ENCODE assay signal across 8 cellular contexts in genomic region chr17:43832168-43832975, GRCh38. TPM values are rescaled to one million over a fixed set of nuclear protein-coding genes. Genes with fewer than 3 reads are reported as not detected.
DNase-seq lines count a peak whose midpoint lies in the region; ATAC-seq and TF ChIP-seq lines count a peak whose summit lies in the region.

No MANE protein-coding gene starts in this region.

- H3K36me3 ChIP-seq in CD4-positive, CD25-positive, alpha-beta regulatory T cell (ENCODE audit: control insufficient read depth, insufficient read depth, low read length) = no peaks in the 10 kb centered on the region
- H3K36me3 ChIP-seq in HUES6 (ENCODE audit: control insufficient read depth, insufficient read depth, low read length) (peaks cover 7% of the 10 kb centered on the region; the same call in 1 of the 2 replicates), fibroblast of lung (ENCODE audit: control insufficient read depth, insufficient read depth, low read length) (peaks cover 18% of the 10 kb centered on the region), aorta (ENCODE audit: control insufficient read depth in 1 of 2, insufficient read depth in 2 of 2, low read length in 1 of 2) (peaks cover 0 to 6% of the 10 kb centered on the region in 2 donors), OCI-LY7 (ENCODE audit: insufficient read depth, low read length) (no peaks in the 10 kb centered on the region)

- H3K9ac ChIP-seq in HUES6 (ENCODE audit: low read length) (peak overlapping the region; percentile 43), fibroblast of lung (ENCODE audit: insufficient read depth, low read length) (peak overlapping the region; percentile 73)

- H3K27ac Mint-ChIP-seq in CD4-positive, CD25-positive, alpha-beta regulatory T cell = peak overlapping the region in 1 of 3 donors; percentile 14
- no peak overlapping the region for H3K27ac Mint-ChIP-seq in natural killer cell

- H3K4me2 ChIP-seq in fibroblast of lung (ENCODE audit: extremely low read depth, insufficient read depth, low read length) = peak overlapping the region; percentile 88
- no peak overlapping the region for H3K4me2 ChIP-seq in OCI-LY7 (ENCODE audit: low read length)

- H3K27me3 Mint-ChIP-seq in CD4-positive, CD25-positive, alpha-beta regulatory T cell = peaks cover 66% of the 10 kb centered on the region
- peaks cover 24 to 32% of the 10 kb centered on the region in 2 donors for H3K27me3 Mint-ChIP-seq in natural killer cell (ENCODE audit: low read depth in 2 of 2)

- peak overlapping the region; percentile 54 for H2AFZ ChIP-seq in fibroblast of lung (ENCODE audit: low read length)
- H2AFZ ChIP-seq in OCI-LY7 (ENCODE audit: low read length) = no peak overlapping the region

- no peaks in the 10 kb centered on the region for H4K20me1 ChIP-seq in fibroblast of lung (ENCODE audit: control insufficient read depth, extremely low read depth, insufficient read depth, low read length)
- H4K20me1 ChIP-seq in OCI-LY7 (ENCODE audit: insufficient read depth, low read length) = no peaks in the 10 kb centered on the region

- H3K27ac ChIP-seq in CD4-positive, CD25-positive, alpha-beta regulatory T cell (ENCODE audit: insufficient read depth, low read length, poor library complexity, severe bottlenecking) = no peak overlapping the region
- no peak overlapping the region for H3K27ac ChIP-seq in HUES6 (ENCODE audit: low read depth, low read length)
- peak overlapping the region; percentile 4 for H3K27ac ChIP-seq in fibroblast of lung (ENCODE audit: insufficient read depth, low read length)
- H3K27ac ChIP-seq in aorta (ENCODE audit: low read depth in 1 of 2, low read length in 2 of 2) = no peak overlapping the region
- H3K27ac ChIP-seq in OCI-LY7 (ENCODE audit: low read depth, low read length, poor library complexity, severe bottlenecking) = no peak overlapping the region

- no TSS peak for BruUV-seq in OCI-LY7 (replicated peaks; lab: Mats Ljungman, UMichigan)

- no peaks in the 10 kb centered on the region for H3K36me3 Mint-ChIP-seq in CD4-positive, CD25-positive, alpha-beta regulatory T cell
- H3K36me3 Mint-ChIP-seq in natural killer cell = no peaks in the 10 kb centered on the region

- H3K9me2 ChIP-seq in OCI-LY7 (ENCODE audit: insufficient read depth, low read length) = no peaks in the 10 kb centered on the region

- no peaks in the 10 kb centered on the region for H3K9me3 ChIP-seq in CD4-positive, CD25-positive, alpha-beta regulatory T cell (ENCODE audit: control insufficient read depth in 2 of 2, low read length in 2 of 2)
- peaks cover 5% of the 10 kb centered on the region; the same call in 1 of the 2 replicates for H3K9me3 ChIP-seq in HUES6 (ENCODE audit: control insufficient read depth, insufficient read depth, low read depth, low read length)
- H3K9me3 ChIP-seq in fibroblast of lung (ENCODE audit: control insufficient read depth, insufficient read depth, low read depth, low read length) = no peaks in the 10 kb centered on the region
- H3K9me3 ChIP-seq in aorta (ENCODE audit: control insufficient read depth, low read length) = no peaks in the 10 kb centered on the region
- H3K9me3 ChIP-seq in OCI-LY7 (ENCODE audit: low read length) = no peaks in the 10 kb centered on the region

- peaks cover 9% of the 10 kb centered on the region for H3K4me1 ChIP-seq in CD4-positive, CD25-positive, alpha-beta regulatory T cell (ENCODE audit: control insufficient read depth, insufficient read depth, low read length, poor library complexity, severe bottlenecking)
- H3K4me1 ChIP-seq in HUES6 (ENCODE audit: control insufficient read depth, insufficient read depth, low read length) (peaks cover 19% of the 10 kb centered on the region), fibroblast of lung (ENCODE audit: control insufficient read depth, extremely low read depth, insufficient read depth, low read length) (peaks cover 8% of the 10 kb centered on the region), aorta (ENCODE audit: control insufficient read depth in 1 of 2, insufficient read depth in 2 of 2, low read length in 2 of 2) (no peaks in the 10 kb centered on the region), OCI-LY7 (ENCODE audit: insufficient read depth, low read length, poor library complexity, severe bottlenecking) (no peaks in the 10 kb centered on the region)

- POLR2A ChIA-PET in OCI-LY7 (lab: Charles Lee) = no interaction called here

- intact Hi-C loops in natural killer cell (cut with micrococcal nuclease) = no loop called here
- intact Hi-C loops in aorta (cut with DNase I) = loop anchor here (5.0 kb wide), 1 partner anchor 50 kb away; the partner anchor contains the start of gene CFAP97D1 (in 2 of the 2)
- intact Hi-C loops in OCI-LY7 (cut with micrococcal nuclease; ENCODE audit: unreplicated experiment) = no loop called here

- peak overlapping the region; percentile 63 to 82 (median 72) for H3K4me3 Mint-ChIP-seq in CD4-positive, CD25-positive, alpha-beta regulatory T cell
- H3K4me3 Mint-ChIP-seq in natural killer cell = peak overlapping the region; percentile 63

- H3K9me3 Mint-ChIP-seq in CD4-positive, CD25-positive, alpha-beta regulatory T cell = peaks cover 0 to 3% (median 0%) of the 10 kb centered on the region in 7 donors
- H3K9me3 Mint-ChIP-seq in natural killer cell = no peaks in the 10 kb centered on the region

- H3K79me2 ChIP-seq in fibroblast of lung (ENCODE audit: control insufficient read depth, insufficient read depth, low read length) (no peaks in the 10 kb centered on the region), OCI-LY7 (ENCODE audit: insufficient read depth, low read depth, low read length) (no peaks in the 10 kb centered on the region)

- WGBS in aorta, 2 donors = 9 to 13% methylated on average over 40 to 51 of the region's 51 CpGs

- CTCF ChIA-PET in OCI-LY7 (lab: Charles Lee; ENCODE audit: unreplicated experiment) = no interaction called here

- H3K4me3 ChIP-seq in CD4-positive, CD25-positive, alpha-beta regulatory T cell (ENCODE audit: low read depth, low read length) = no peak overlapping the region
- H3K4me3 ChIP-seq in HUES6 (ENCODE audit: low read depth, low read length) = peak overlapping the region; percentile 76
- peak overlapping the region; percentile 34 to 68 (median 58) for H3K4me3 ChIP-seq in fibroblast of lung (replicated peaks in 1 of 4; ENCODE audit: control extremely low read depth in 1 of 4, insufficient read depth in 1 of 4, low read depth in 3 of 4, low read length in 4 of 4)
- peak overlapping the region; percentile 74 to 75 for H3K4me3 ChIP-seq in aorta (ENCODE audit: low read length in 2 of 2)
- no peak overlapping the region for H3K4me3 ChIP-seq in OCI-LY7 (ENCODE audit: low read depth, low read length, poor library complexity, severe bottlenecking)

- H3K4me1 Mint-ChIP-seq in CD4-positive, CD25-positive, alpha-beta regulatory T cell = peaks cover 0 to 19% (median 6%) of the 10 kb centered on the region in 4 donors
- H3K4me1 Mint-ChIP-seq in natural killer cell = peaks cover 10 to 13% of the 10 kb centered on the region in 2 donors

- no peak for DNase-seq in CD4-positive, CD25-positive, alpha-beta regulatory T cell
- peak; percentile 28 to 35 for DNase-seq in activated CD4-positive, alpha-beta T cell treated with anti-CD3 and anti-CD28 coated beads, Interleukin-2, amount 50 U/mL, for 48 hours
- peak; percentile 57 to 82 for DNase-seq in fibroblast of lung (ENCODE audit: low read depth in 2 of 2)
- DNase-seq in natural killer cell = no peak
- peak; percentile 66 to 92 for DNase-seq in aorta
- DNase-seq in OCI-LY7 (ENCODE audit: low spot score) = no peak

- ATAC-seq in CD4-positive, CD25-positive, alpha-beta regulatory T cell (ENCODE audit: low read depth in 2 of 2) = no peak
- ATAC-seq in natural killer cell = peak; percentile 11 to 31 (median 27)
- peak; percentile 72 for ATAC-seq in aorta (ENCODE audit: low FRiP score)
- no peak for ATAC-seq in GM21515 (IDR thresholded peaks at IDR 0.05; ENCODE audit: unreplicated experiment)

- TF ChIP-seq CTCF in fibroblast of lung (conservative IDR thresholded peaks at IDR 0.05 in 1 of 2, IDR thresholded peaks at IDR 0.05 in 1 of 2; ENCODE audit: low read depth in 1 of 2, low read length in 2 of 2) (no peak), natural killer cell (IDR thresholded peaks at IDR 0.05) (no peak), OCI-LY7 (conservative IDR thresholded peaks at IDR 0.05; ENCODE audit: low read length) (no peak)

- H3K27me3 ChIP-seq in CD4-positive, CD25-positive, alpha-beta regulatory T cell (ENCODE audit: control insufficient read depth, insufficient read depth, low read length) = peaks cover 15% of the 10 kb centered on the region
- H3K27me3 ChIP-seq in HUES6 (ENCODE audit: control insufficient read depth, insufficient read depth, low read length) (peaks cover 23% of the 10 kb centered on the region), fibroblast of lung (ENCODE audit: control insufficient read depth, insufficient read depth, low read length) (no peaks in the 10 kb centered on the region), aorta (ENCODE audit: control insufficient read depth in 1 of 2, insufficient read depth in 2 of 2, low read length in 1 of 2) (no peaks in the 10 kb centered on the region)

RNA-seq across cellular contexts. Expression of gene MPP3, which starts 0.6 kb away (rescaled TPM):
- not detected for total RNA-seq in CD4-positive, CD25-positive, alpha-beta regulatory T cell
- not detected for polyA plus RNA-seq in CD4-positive, CD25-positive, alpha-beta regulatory T cell
- 4.4 and 6.9 TPM in 2 replicates for total RNA-seq in fibroblast of lung
- polyA plus RNA-seq in fibroblast of lung = 4.6 and 5.7 TPM in 2 replicates
- 4.0 and 4.1 TPM in 2 replicates for polyA plus RNA-seq in fibroblast of lung (2012)
- 6.9 and 9.6 TPM in 2 replicates for polyA minus RNA-seq in fibroblast of lung (ENCODE audit: low replicate concordance)
- total RNA-seq in natural killer cell = not detected
- 10 to 100 TPM; 14.6 to 15.7 TPM for total RNA-seq in aorta
- polyA plus RNA-seq in aorta = 10 to 100 TPM in 1 of 2 donors, 1 to 10 TPM in 1; 3.1 to 25.2 TPM
- not detected in 2 replicates for total RNA-seq in OCI-LY7 (2014; rRNA removed; shearing (Covaris generic))
- total RNA-seq in OCI-LY7 (2022) = not detected in 2 replicates

RNA-seq across cellular contexts. Expression of gene CD300LG, which starts 14.6 kb away (rescaled TPM):
- not detected for total RNA-seq in CD4-positive, CD25-positive, alpha-beta regulatory T cell
- polyA plus RNA-seq in CD4-positive, CD25-positive, alpha-beta regulatory T cell = not detected
- total RNA-seq in fibroblast of lung = not detected in 2 replicates
- polyA plus RNA-seq in fibroblast of lung = not detected in 2 replicates
- not detected in 2 replicates for polyA plus RNA-seq in fibroblast of lung (2012)
- polyA minus RNA-seq in fibroblast of lung (ENCODE audit: low replicate concordance) = not detected in 2 replicates
- total RNA-seq in natural killer cell = not detected
- total RNA-seq in aorta = 1 to 10 TPM; 3.9 to 9.4 TPM
- under 1 TPM; 0.05 to 0.13 TPM for polyA plus RNA-seq in aorta
- not detected in 2 replicates for total RNA-seq in OCI-LY7 (2014; rRNA removed; shearing (Covaris generic))
- not detected in 2 replicates for total RNA-seq in OCI-LY7 (2022)

RNA-seq across cellular contexts. Expression of gene CFAP97D1, which starts 52.1 kb away (rescaled TPM):
- not detected for total RNA-seq in CD4-positive, CD25-positive, alpha-beta regulatory T cell
- not detected for polyA plus RNA-seq in CD4-positive, CD25-positive, alpha-beta regulatory T cell
- total RNA-seq in fibroblast of lung (under 0.01 TPM in 1 of 2 replicates, not detected in the other), natural killer cell (not detected), aorta (not detected), OCI-LY7 (2022) (not detected in 2 replicates)
- polyA plus RNA-seq in fibroblast of lung (0.02 and 0.03 TPM in 2 replicates), aorta (under 1 TPM in 1 of 2 donors, not detected in 1; 0.25 TPM)
- 0.09 TPM in 1 of 2 replicates, not detected in the other for polyA plus RNA-seq in fibroblast of lung (2012)
- polyA minus RNA-seq in fibroblast of lung (ENCODE audit: low replicate concordance) = 0.33 TPM in 1 of 2 replicates, not detected in the other
- not detected in 2 replicates for total RNA-seq in OCI-LY7 (2014; rRNA removed; shearing (Covaris generic))

RNA-seq across cellular contexts. Expression of gene DUSP3, which starts 53.6 kb away (rescaled TPM):
- 9.8 TPM for total RNA-seq in CD4-positive, CD25-positive, alpha-beta regulatory T cell
- polyA plus RNA-seq in CD4-positive, CD25-positive, alpha-beta regulatory T cell = 1 to 10 TPM; 4.6 to 6.5 (median 6.0) TPM
- total RNA-seq in fibroblast of lung (43.4 and 51.2 TPM in 2 replicates), natural killer cell (10 to 100 TPM in 2 of 3 donors, 1 to 10 TPM in 1; 6.3 to 15.9 (median 12.9) TPM), aorta (100 to 1,000 TPM; 110 to 112 TPM), OCI-LY7 (2022) (6.9 and 9.8 TPM in 2 replicates)
- polyA plus RNA-seq in fibroblast of lung (54.0 and 55.9 TPM in 2 replicates), aorta (100 to 1,000 TPM in 1 of 2 donors, 10 to 100 TPM in 1; 68.3 to 123 TPM)
- polyA plus RNA-seq in fibroblast of lung (2012) = 47.7 and 51.2 TPM in 2 replicates
- polyA minus RNA-seq in fibroblast of lung (ENCODE audit: low replicate concordance) = 65.6 and 77.9 TPM in 2 replicates
- 3.0 and 9.0 TPM in 2 replicates for total RNA-seq in OCI-LY7 (2014; rRNA removed; shearing (Covaris generic))

Comparison
In these comparisons a context has a peak if more than half of its experiments do, and no peak if none do; other contexts are left out.
1. ATAC-seq: peak in natural killer cell (3 of 3) and aorta (single experiment); none in CD4-positive, CD25-positive, alpha-beta regulatory T cell (0 of 2) and GM21515 (single experiment).
2. DNase-seq: peak in activated CD4-positive, alpha-beta T cell treated with anti-CD3 and anti-CD28 coated beads, Interleukin-2, amount 50 U/mL, for 48 hours (2 of 2), fibroblast of lung (2 of 2) and aorta (2 of 2); none in CD4-positive, CD25-positive, alpha-beta regulatory T cell (0 of 3), natural killer cell (single experiment) and OCI-LY7 (single experiment).
3. H3K4me3 ChIP-seq: peak in HUES6 (single experiment), fibroblast of lung (4 of 4) and aorta (2 of 2); none in CD4-positive, CD25-positive, alpha-beta regulatory T cell (single experiment) and OCI-LY7 (single experiment).
4. intact Hi-C loops: an anchor here in aorta (5.0 kb wide); none called in natural killer cell and OCI-LY7.